ENCODE assay signal across 9 cellular contexts in genomic region chr15:99305761-99306505, GRCh38. TPM values are rescaled to one million over a fixed set of nuclear protein-coding genes. Genes with fewer than 3 reads are reported as not detected.
DNase-seq lines count a peak whose midpoint lies in the region; ATAC-seq, FAIRE-seq and TF ChIP-seq lines count a peak whose summit lies in the region.
"Had no signal": no experiment of that assay in that cellular context is flagged by ENCODE, and none has a peak within 500 bp of the region (broad histone marks: within the 10 kb centered on the region; RNA-seq: fewer than 3 reads in every experiment).

No MANE protein-coding gene starts in this region.

- H3K4ac ChIP-seq in mesenchymal stem cell (ENCODE audit: low read depth in 1 of 2, low read length in 2 of 2), result no peak overlapping the region

- H3K9me3 ChIP-seq in mesenchymal stem cell (ENCODE audit: control insufficient read depth, low read length), result no peaks in the 10 kb centered on the region

- H3K14ac ChIP-seq in mesenchymal stem cell (ENCODE audit: low read length in 2 of 2), result no peak overlapping the region

- H3K27ac ChIP-seq in mesenchymal stem cell (ENCODE audit: low read length, poor library complexity, severe bottlenecking), result peak overlapping the region; percentile 35

- no peaks in the 10 kb centered on the region for H3K79me1 ChIP-seq in mesenchymal stem cell (replicated peaks; ENCODE audit: low read length, poor library complexity, severe bottlenecking)

- no peak overlapping the region for H2BK12ac ChIP-seq in mesenchymal stem cell (ENCODE audit: low read length in 2 of 2)

- H2AFZ ChIP-seq in mesenchymal stem cell (ENCODE audit: low read depth, low read length), result no peak overlapping the region

- H3K4me3 ChIP-seq in bronchial epithelial cell (ENCODE audit: low read depth, low read length) (no peak overlapping the region), mesenchymal stem cell (ENCODE audit: insufficient read depth in 1 of 2, low read depth in 1 of 2, low read length in 2 of 2) (peak overlapping the region in 1 of 2 experiments; percentile 22)

- DNase-seq in AG20443 (ENCODE audit: low spot score) (peak; percentile 17), NCI-H1930 (lab: John Stamatoyannopoulos, UW) (peak; percentile 38 to 62), bronchial epithelial cell (ENCODE audit: low read depth) (peak; percentile 89), mesenchymal stem cell (peak; percentile 28), NK-92 (lab: John Stamatoyannopoulos, UW; ENCODE audit: unreplicated experiment) (no peak), GM19238 (ENCODE audit: insufficient read length, low spot score) (no peak)
- DNase-seq in stimulated activated naive CD4-positive, alpha-beta T cell (lab: John Stamatoyannopoulos, UW), result no peak
- DNase-seq: T1000 had no signal

- no peak overlapping the region for H2BK5ac ChIP-seq in mesenchymal stem cell (ENCODE audit: low read depth, low read length, poor library complexity, severe bottlenecking)

- H3K27me3 ChIP-seq in bronchial epithelial cell (ENCODE audit: control insufficient read depth, insufficient read depth, low read length), result no peaks in the 10 kb centered on the region
- H3K27me3 ChIP-seq in mesenchymal stem cell (ENCODE audit: control insufficient read depth in 1 of 2, insufficient read depth in 1 of 2, low read length in 2 of 2), result no peaks in the 10 kb centered on the region

- H4K8ac ChIP-seq in mesenchymal stem cell (ENCODE audit: low read length), result no peak overlapping the region

- H3K36me3 ChIP-seq in bronchial epithelial cell (ENCODE audit: control insufficient read depth, insufficient read depth, low read length) (no peaks in the 10 kb centered on the region), mesenchymal stem cell (ENCODE audit: control insufficient read depth in 1 of 2, insufficient read depth in 2 of 2, low read depth in 1 of 2, low read length in 2 of 2) (peaks cover 0 to 4% of the 10 kb centered on the region in 2 experiments)

- FAIRE-seq in bronchial epithelial cell (lab: Jason Lieb, UNC), result no peak

- 47% methylated on average over 6 of the region's 8 CpGs for WGBS in mesenchymal stem cell

- no peak overlapping the region for H3K23ac ChIP-seq in mesenchymal stem cell (ENCODE audit: low read length in 2 of 2)

- no peak overlapping the region for H2BK120ac ChIP-seq in mesenchymal stem cell (ENCODE audit: low read depth, low read length)

- no peak overlapping the region for H2AK5ac ChIP-seq in mesenchymal stem cell (ENCODE audit: low read length, severe bottlenecking)

- no peak overlapping the region for H4K91ac ChIP-seq in mesenchymal stem cell (ENCODE audit: low read length)

- H3K4me2 ChIP-seq in mesenchymal stem cell (ENCODE audit: low read length, poor library complexity, severe bottlenecking), result no peak overlapping the region

- peaks cover 3% of the 10 kb centered on the region for H3K4me1 ChIP-seq in mesenchymal stem cell (ENCODE audit: control insufficient read depth, insufficient read depth, low read depth, low read length)

- no peak for TF ChIP-seq CTCF in bronchial epithelial cell (IDR thresholded peaks at IDR 0.05; ENCODE audit: insufficient read depth, low read length, severe bottlenecking)

- no peak overlapping the region for H3K18ac ChIP-seq in mesenchymal stem cell (ENCODE audit: low read depth in 1 of 2, low read length in 2 of 2)

- peak overlapping the region; percentile 41 for H3K9ac ChIP-seq in mesenchymal stem cell (ENCODE audit: low read length)

- no peak for ATAC-seq in GM21529 (IDR thresholded peaks at IDR 0.05; ENCODE audit: unreplicated experiment)

- H2BK15ac ChIP-seq in mesenchymal stem cell (ENCODE audit: low read depth, poor library complexity, severe bottlenecking), result no peak overlapping the region

RNA-seq across cellular contexts. Expression of gene LRRC28, which starts 54.7 kb away (rescaled TPM):
- 15.8 and 17.0 TPM in 2 replicates for total RNA-seq in bronchial epithelial cell
- polyA plus RNA-seq in mesenchymal stem cell (2013, experiment 1 of 2), result 17.9 TPM
- 18.1 TPM for polyA plus RNA-seq in mesenchymal stem cell (2013, experiment 2 of 2)

RNA-seq across cellular contexts. Expression of gene TTC23, which starts 56.6 kb away (rescaled TPM):
- total RNA-seq in bronchial epithelial cell, result 10.0 and 16.6 TPM in 2 replicates
- polyA plus RNA-seq in mesenchymal stem cell (2013, experiment 1 of 2), result 17.5 TPM
- polyA plus RNA-seq in mesenchymal stem cell (2013, experiment 2 of 2), result 17.1 TPM

Comparison
In these comparisons a context has a peak if more than half of its experiments do, and no peak if none do; other contexts are left out.
1. DNase-seq: peak in AG20443 (single experiment), NCI-H1930 (2 of 2), bronchial epithelial cell (single experiment) and mesenchymal stem cell (single experiment); none in NK-92 (single experiment), stimulated activated naive CD4-positive, alpha-beta T cell (0 of 6) and GM19238 (single experiment).